16 cellular contexts compared by ENCODE assay signal in the genomic region with DNA sequence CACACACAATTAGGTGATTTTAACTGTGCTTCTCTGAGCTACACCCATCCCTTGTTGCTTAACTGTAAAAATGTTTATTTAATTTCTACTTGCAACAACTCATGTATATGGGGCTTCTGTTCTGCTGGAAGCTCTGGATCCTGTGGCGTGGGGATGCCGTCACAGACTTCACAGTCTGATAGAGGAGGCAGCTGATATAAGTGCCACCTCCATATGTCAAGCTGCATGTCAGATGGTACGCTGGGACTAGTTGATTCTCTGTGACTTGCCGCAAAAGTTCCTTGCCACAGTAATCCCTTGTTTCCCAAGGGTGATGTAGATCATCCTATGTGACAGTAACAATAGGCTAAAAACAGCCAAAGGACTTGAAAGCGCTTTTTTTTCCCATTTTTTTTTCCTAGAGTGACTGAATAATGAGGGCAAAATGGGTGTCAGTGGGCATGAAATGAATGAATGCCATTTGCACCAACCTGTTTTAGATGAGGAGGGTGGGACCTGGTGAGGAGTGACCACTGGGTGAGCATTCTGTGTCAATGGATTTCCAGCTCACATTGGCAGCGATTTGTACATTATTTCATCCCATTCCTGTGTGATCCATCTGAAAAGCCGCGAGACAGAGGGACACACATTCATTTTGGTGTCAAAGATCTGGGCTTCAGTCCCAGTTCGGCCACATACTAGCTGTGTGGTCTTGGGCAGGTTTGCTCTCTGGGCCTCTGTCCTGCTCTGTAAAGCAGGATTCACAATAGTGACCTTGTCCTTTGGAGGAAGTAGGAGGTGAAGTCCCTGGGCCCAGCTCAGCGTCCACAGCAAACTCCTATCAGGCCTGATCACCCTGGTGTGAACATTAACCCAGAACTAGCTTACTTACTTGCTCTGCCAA.
DNase-seq lines count a peak whose midpoint lies in the region; ATAC-seq, FAIRE-seq and TF ChIP-seq lines count a peak whose summit lies in the region.
"Had no signal": no experiment of that assay in that cellular context is flagged by ENCODE, and none has a peak within 500 bp of the region (broad histone marks: within the 10 kb centered on the region; RNA-seq: fewer than 3 reads in every experiment).

No MANE protein-coding gene starts in this region.

- DNase-seq in GM18507 (ENCODE audit: extremely low spot score, insufficient read length, low read depth) = no peak
- no peak for DNase-seq in WTC11 (ENCODE audit: low spot score)
- DNase-seq in kidney = peak; percentile 81
- no peak for DNase-seq in progenitor cell of endocrine pancreas (ENCODE audit: low spot score, unreplicated experiment)
- no peak for DNase-seq in NCI-H1930 (lab: John Stamatoyannopoulos, UW)
- no peak for DNase-seq in H4 (ENCODE audit: low spot score)
- no peak for DNase-seq in NCI-H748 (lab: John Stamatoyannopoulos, UW; ENCODE audit: unreplicated experiment)
- no peak for DNase-seq in stimulated activated CD4-positive, alpha-beta T cell treated with anti-CD3 and anti-CD28 coated beads, Interleukin-4, amount 100 ng/mL, for 4 hours
- DNase-seq: activated naive CD4-positive, alpha-beta T cell; central memory CD4-positive, alpha-beta T cell; EL; NCI-H1092; T1000 had no signal

- no peaks in the 10 kb centered on the region for H3K36me3 ChIP-seq in kidney (ENCODE audit: control insufficient read depth in 1 of 2, insufficient read depth in 2 of 2, low read length in 2 of 2)
- H3K36me3 ChIP-seq: HAP-1 had no signal

- H3K9me3 ChIP-seq in kidney (ENCODE audit: control insufficient read depth in 1 of 2, low read length in 2 of 2) = no peaks in the 10 kb centered on the region
- H3K9me3 ChIP-seq: HAP-1 had no signal

- H3K27ac Mint-ChIP-seq in WTC11 (peak overlapping the region; percentile 74), progenitor cell of endocrine pancreas (peak overlapping the region; percentile 91)

- FAIRE-seq in GM18507 (lab: Jason Lieb, UNC) = peak; percentile 12
- FAIRE-seq in kidney (lab: Jason Lieb, UNC) = no peak
- FAIRE-seq: endothelial cell of umbilical vein had no signal

- TF ChIP-seq CTCF in WTC11 (IDR thresholded peaks at IDR 0.05) (no peak), kidney (IDR thresholded peaks at IDR 0.05; ENCODE audit: borderline replicate concordance, extremely low read depth, insufficient read depth) (no peak), progenitor cell of endocrine pancreas (IDR thresholded peaks at IDR 0.05; ENCODE audit: unreplicated experiment) (no peak)

- H3K4me3 Mint-ChIP-seq in WTC11 (no peak overlapping the region), progenitor cell of endocrine pancreas (ENCODE audit: low read depth) (no peak overlapping the region)
- H3K4me3 Mint-ChIP-seq: CD14-positive monocyte had no signal

- intact Hi-C loops in kidney (cut with DNase I) = no loop called here

- peak overlapping the region in 1 of 2 donors; percentile 47 for H3K9ac ChIP-seq in kidney (ENCODE audit: low read length in 2 of 2)

- POLR2A ChIA-PET in WTC11 (lab: Charles Lee) = no interaction called here

- ATAC-seq in WTC11 = no peak

- H3K27ac ChIP-seq in kidney (ENCODE audit: low read depth in 2 of 2, low read length in 2 of 2) = peak overlapping the region; percentile 71 to 76

- no peaks in the 10 kb centered on the region for H3K9me3 Mint-ChIP-seq in WTC11
- no peaks in the 10 kb centered on the region for H3K9me3 Mint-ChIP-seq in progenitor cell of endocrine pancreas (ENCODE audit: low read depth)

- H3K36me3 Mint-ChIP-seq in WTC11 (no peaks in the 10 kb centered on the region; the same call in 1 of the 2 replicates), progenitor cell of endocrine pancreas (ENCODE audit: insufficient read depth) (peaks cover 8% of the 10 kb centered on the region)
- H3K36me3 Mint-ChIP-seq: CD14-positive monocyte had no signal

- CTCF ChIA-PET in WTC11 (lab: Charles Lee) = no interaction called here

- peak overlapping the region; percentile 2 to 13 for H3K4me3 ChIP-seq in kidney (ENCODE audit: low read length in 2 of 2)
- H3K4me3 ChIP-seq: HAP-1 had no signal

- peaks cover 27 to 37% of the 10 kb centered on the region in 2 donors for H3K4me1 ChIP-seq in kidney (ENCODE audit: control insufficient read depth in 1 of 2, insufficient read depth in 1 of 2, low read depth in 1 of 2, low read length in 2 of 2)

- H3K27me3 Mint-ChIP-seq in WTC11 (ENCODE audit: low read depth) (no peaks in the 10 kb centered on the region), progenitor cell of endocrine pancreas (no peaks in the 10 kb centered on the region)

- H3K4me1 Mint-ChIP-seq in WTC11 (peaks cover 20% of the 10 kb centered on the region), progenitor cell of endocrine pancreas (ENCODE audit: low read depth) (peaks cover 49% of the 10 kb centered on the region)
- H3K4me1 Mint-ChIP-seq: CD14-positive monocyte had no signal

TF ChIP-seq in WTC11, 78 proteins besides CTCF, POLR2A, EP300 and RAD21:
- TF ChIP-seq GABPB1 (CRISPR knock-in tag; IDR thresholded peaks at IDR 0.05) (peak; percentile 51), RELA (CRISPR knock-in tag; IDR thresholded peaks at IDR 0.05; ENCODE audit: borderline replicate concordance) (no peak), CREM (CRISPR knock-in tag; IDR thresholded peaks at IDR 0.05) (no peak)
